In genomic region chr11:84685976-84686375, GRCh38 we compare ENCODE assay signal across 18 cellular contexts.
A peak's percentile ranks its signal among the peaks of the same experiment; 100 is the strongest.
DNase-seq lines count a peak whose midpoint lies in the region; ATAC-seq and TF ChIP-seq lines count a peak whose summit lies in the region.
"Had no signal": no experiment of that assay in that cellular context is flagged by ENCODE, and none has a peak within 500 bp of the region (broad histone marks: within the 10 kb centered on the region; RNA-seq: fewer than 3 reads in every experiment).

No MANE protein-coding gene starts in this region.

- H3K9me3 Mint-ChIP-seq in glutamatergic neuron (ENCODE audit: unreplicated experiment): no peaks in the 10 kb centered on the region

- H3K27ac Mint-ChIP-seq in glutamatergic neuron (ENCODE audit: unreplicated experiment): no peak overlapping the region
- H3K27ac Mint-ChIP-seq: CD4-positive, alpha-beta memory T cell had no signal

- POLR2A ChIA-PET in PC-3 (lab: Charles Lee; ENCODE audit: unreplicated experiment): no interaction called here

- no peaks in the 10 kb centered on the region for H3K36me3 ChIP-seq in PC-3 (ENCODE audit: low read depth, low read length)
- H3K36me3 ChIP-seq in uterus: no peaks in the 10 kb centered on the region
- H3K36me3 ChIP-seq: BLaER1 had no signal

- H3K27me3 Mint-ChIP-seq in glutamatergic neuron (ENCODE audit: unreplicated experiment): peaks cover 1% of the 10 kb centered on the region
- H3K27me3 Mint-ChIP-seq: CD4-positive, alpha-beta memory T cell had no signal

- H4K20me1 ChIP-seq in PC-3 (ENCODE audit: low read length): no peaks in the 10 kb centered on the region
- H4K20me1 ChIP-seq: BLaER1 had no signal

- CTCF ChIA-PET in PC-3 (lab: Charles Lee): no interaction called here

- no TSS peak for BruUV-seq in PC-3 (replicated peaks; lab: Mats Ljungman, UMichigan)

- H3K9ac ChIP-seq in PC-3 (ENCODE audit: low read length): no peak overlapping the region
- H3K9ac ChIP-seq: BLaER1 had no signal

- TF ChIP-seq POLR2A in uterus (IDR thresholded peaks at IDR 0.05): no peak

- H3K4me2 ChIP-seq in PC-3 (ENCODE audit: low read length): no peak overlapping the region
- H3K4me2 ChIP-seq: BLaER1 had no signal

- no peaks in the 10 kb centered on the region for H3K9me3 ChIP-seq in PC-3 (ENCODE audit: low read length)
- no peaks in the 10 kb centered on the region for H3K9me3 ChIP-seq in uterus
- H3K9me3 ChIP-seq: BLaER1 had no signal

- peaks cover 6% of the 10 kb centered on the region; the same call in 1 of the 2 replicates for H3K27me3 ChIP-seq in PC-3 (ENCODE audit: low read length)
- no peaks in the 10 kb centered on the region for H3K27me3 ChIP-seq in uterus
- H3K27me3 ChIP-seq: BLaER1 had no signal

- ATAC-seq in HG02623 (IDR thresholded peaks at IDR 0.05; ENCODE audit: unreplicated experiment): no peak
- ATAC-seq in PC-3: no peak
- ATAC-seq: K562 had no signal

- intact Hi-C loops in PC-3 (cut with micrococcal nuclease) (no loop called here), uterus (cut with DNase I; ENCODE audit: low total_unique reads) (no loop called here)

- no peak overlapping the region for H2AFZ ChIP-seq in PC-3 (ENCODE audit: low read length)

- H3K36me3 Mint-ChIP-seq in glutamatergic neuron (ENCODE audit: unreplicated experiment): no peaks in the 10 kb centered on the region
- H3K36me3 Mint-ChIP-seq: CD14-positive monocyte; CD4-positive, alpha-beta memory T cell had no signal

- DNase-seq in DMS 273 (lab: John Stamatoyannopoulos, UW; ENCODE audit: unreplicated experiment) (peak; percentile 1), DMS 273 treated with DMSO at 0.1 percent for 48 hours (lab: John Stamatoyannopoulos, UW) (no peak), UCSD-AML1 (lab: John Stamatoyannopoulos, UW; ENCODE audit: unreplicated experiment) (peak; percentile 7), glutamatergic neuron (peak; percentile 11), PC-3 (no peak), uterus (no peak), H4 (ENCODE audit: low spot score) (no peak)
- DNase-seq: CD4-positive, alpha-beta memory T cell; DMS53; DND-41; EL; HCEC 1CT; IMR-90 had no signal

- no peak overlapping the region for H3K4me3 Mint-ChIP-seq in glutamatergic neuron (ENCODE audit: unreplicated experiment)
- H3K4me3 Mint-ChIP-seq: CD14-positive monocyte; CD4-positive, alpha-beta memory T cell had no signal

- peaks cover 14% of the 10 kb centered on the region for H3K4me1 ChIP-seq in PC-3 (ENCODE audit: insufficient read depth, low read length)
- H3K4me1 ChIP-seq in uterus: no peaks in the 10 kb centered on the region
- H3K4me1 ChIP-seq: BLaER1 had no signal

- H3K27ac ChIP-seq in PC-3 (ENCODE audit: low read length) (no peak overlapping the region), uterus (no peak overlapping the region)
- H3K27ac ChIP-seq: 22Rv1, BLaER1 had no signal

- H3K4me1 Mint-ChIP-seq in glutamatergic neuron (ENCODE audit: low read depth, unreplicated experiment): no peaks in the 10 kb centered on the region
- H3K4me1 Mint-ChIP-seq: CD4-positive, alpha-beta memory T cell had no signal

- no peaks in the 10 kb centered on the region for H3K9me2 ChIP-seq in PC-3 (replicated peaks; ENCODE audit: low read length)

- no peaks in the 10 kb centered on the region for H3F3A ChIP-seq in PC-3 (ENCODE audit: low read length, unreplicated experiment)

- TF ChIP-seq CTCF in glutamatergic neuron (IDR thresholded peaks at IDR 0.05; ENCODE audit: partially characterized antibody, unreplicated experiment): no peak
- TF ChIP-seq CTCF in PC-3 (conservative IDR thresholded peaks at IDR 0.05; ENCODE audit: low read depth, low read length): no peak
- no peak for TF ChIP-seq CTCF in uterus (IDR thresholded peaks at IDR 0.05)

- H3K79me2 ChIP-seq in PC-3 (ENCODE audit: low read length): no peaks in the 10 kb centered on the region

- H3K4me3 ChIP-seq in PC-3 (ENCODE audit: low read length) (no peak overlapping the region), uterus (no peak overlapping the region)
- H3K4me3 ChIP-seq: BLaER1, K562 had no signal

Comparison
In these comparisons a context has a peak if more than half of its experiments do, and no peak if none do; other contexts are left out.
1. DNase-seq: peak in DMS 273 (single experiment), UCSD-AML1 (single experiment) and glutamatergic neuron (single experiment); none in DMS 273 treated with DMSO at 0.1 percent for 48 hours (single experiment), PC-3 (single experiment), uterus (0 of 2) and H4 (single experiment).